In genomic region chr7:35036361-35037171, GRCh38 we compare ENCODE assay signal across 8 cellular contexts. TPM values are rescaled to one million over a fixed set of nuclear protein-coding genes. Genes with fewer than 3 reads are reported as not detected.
A peak's percentile ranks its signal among the peaks of the same experiment; 100 is the strongest.
DNase-seq lines count a peak whose midpoint lies in the region; ATAC-seq and TF ChIP-seq lines count a peak whose summit lies in the region.

No MANE protein-coding gene starts in this region.

- peaks cover 29% of the 10 kb centered on the region for H3K4me1 Mint-ChIP-seq in activated naive CD4-positive, alpha-beta T cell treated with anti-CD3 and anti-CD28 coated beads, Interleukin-2, amount 50 U/mL, for 24 hours

- DNase-seq in AG09309 (ENCODE audit: low read depth) (no peak), HK-2 (ENCODE audit: unreplicated experiment) (peak; percentile 60), RWPE2 (ENCODE audit: low spot score) (no peak), glomerular visceral epithelial cell (ENCODE audit: extremely low spot score) (peak; percentile 64), nucleus accumbens (lab: John Stamatoyannopoulos, UW) (peak in 45 of 56 donors; percentile 5 to 67 (median 35))

- 1% methylated on average over 61 of the region's 61 CpGs for WGBS in urinary bladder

- H3K27ac ChIP-seq in RWPE2 (ENCODE audit: poor library complexity, severe bottlenecking) (peak overlapping the region; percentile 42), urinary bladder (ENCODE audit: low read depth) (peak overlapping the region; percentile 34)

- H3K36me3 Mint-ChIP-seq in activated naive CD4-positive, alpha-beta T cell treated with anti-CD3 and anti-CD28 coated beads, Interleukin-2, amount 50 U/mL, for 24 hours = no peaks in the 10 kb centered on the region

- no peaks in the 10 kb centered on the region for H3K27me3 ChIP-seq in RWPE2 (ENCODE audit: insufficient read depth, poor library complexity, severe bottlenecking)

- peaks cover 12% of the 10 kb centered on the region for H3K4me1 ChIP-seq in RWPE2 (ENCODE audit: insufficient read depth, poor library complexity, severe bottlenecking)
- H3K4me1 ChIP-seq in urinary bladder (ENCODE audit: insufficient read depth) = no peaks in the 10 kb centered on the region

- peak overlapping the region; percentile 83 for H3K27ac Mint-ChIP-seq in activated naive CD4-positive, alpha-beta T cell treated with anti-CD3 and anti-CD28 coated beads, Interleukin-2, amount 50 U/mL, for 24 hours

- H3K4me3 ChIP-seq in AG09309 (ENCODE audit: control insufficient read depth, low read depth, low read length) = peak overlapping the region; percentile 76
- H3K4me3 ChIP-seq in RWPE2 (ENCODE audit: severe bottlenecking) = peak overlapping the region; percentile 91
- H3K4me3 ChIP-seq in urinary bladder (ENCODE audit: low read depth, low read length) = peak overlapping the region; percentile 99

- H3K27me3 Mint-ChIP-seq in activated naive CD4-positive, alpha-beta T cell treated with anti-CD3 and anti-CD28 coated beads, Interleukin-2, amount 50 U/mL, for 24 hours = no peaks in the 10 kb centered on the region

- H3K4me3 Mint-ChIP-seq in activated naive CD4-positive, alpha-beta T cell treated with anti-CD3 and anti-CD28 coated beads, Interleukin-2, amount 50 U/mL, for 24 hours = peak overlapping the region; percentile 92

- peak; percentile 18 for ATAC-seq in GM19023 (IDR thresholded peaks at IDR 0.05; ENCODE audit: unreplicated experiment)
- ATAC-seq in RWPE2 (ENCODE audit: low read depth) = peak; percentile 49

- H3K36me3 ChIP-seq in RWPE2 (ENCODE audit: low read depth) = no peaks in the 10 kb centered on the region
- no peaks in the 10 kb centered on the region for H3K36me3 ChIP-seq in urinary bladder (ENCODE audit: insufficient read depth)

- no peaks in the 10 kb centered on the region for H3K9me3 Mint-ChIP-seq in activated naive CD4-positive, alpha-beta T cell treated with anti-CD3 and anti-CD28 coated beads, Interleukin-2, amount 50 U/mL, for 24 hours

- TF ChIP-seq CTCF in AG09309 (IDR thresholded peaks at IDR 0.05; ENCODE audit: control insufficient read depth, insufficient read depth, low read depth, low read length, missing control alignments) = no peak
- TF ChIP-seq CTCF in RWPE2 (IDR thresholded peaks at IDR 0.05; ENCODE audit: poor library complexity, severe bottlenecking) = no peak

- no peaks in the 10 kb centered on the region for H3K9me3 ChIP-seq in RWPE2 (ENCODE audit: severe bottlenecking)

RNA-seq across cellular contexts. Expression of gene DPY19L1, which starts 0.7 kb away (rescaled TPM):
- total RNA-seq in urinary bladder = 72.8 TPM
- 19.4 TPM for polyA plus RNA-seq in urinary bladder

Comparison
In these comparisons a context has a peak if more than half of its experiments do, and no peak if none do; other contexts are left out.
1. DNase-seq: peak in HK-2 (single experiment), glomerular visceral epithelial cell (single experiment) and nucleus accumbens (45 of 56); none in AG09309 (single experiment) and RWPE2 (single experiment).
2. Peak in every context shown above with its lines, with median percentiles within 50 percentile points of each other: H3K4me3 ChIP-seq.